22 cellular contexts compared by ENCODE assay signal in genomic region chr15:31843426-31844055, GRCh38. TPM values are rescaled to one million over a fixed set of nuclear protein-coding genes. Genes with fewer than 3 reads are reported as not detected.
A peak's percentile ranks its signal among the peaks of the same experiment; 100 is the strongest.
DNase-seq lines count a peak whose midpoint lies in the region; ATAC-seq and TF ChIP-seq lines count a peak whose summit lies in the region.
"Had no signal": no experiment of that assay in that cellular context is flagged by ENCODE, and none has a peak within 500 bp of the region (broad histone marks: within the 10 kb centered on the region; RNA-seq: fewer than 3 reads in every experiment).

No MANE protein-coding gene starts in this region.

- H3K4me3 ChIP-seq in MM.1S (ENCODE audit: low read length), result no peak overlapping the region
- H3K4me3 ChIP-seq: left lung, MG63, transverse colon had no signal

- H3K27me3 ChIP-seq in layer of hippocampus (ENCODE audit: control insufficient read depth, insufficient read depth, low read length), result no peaks in the 10 kb centered on the region
- H3K27me3 ChIP-seq in MM.1S (replicated peaks; ENCODE audit: insufficient read depth, low read length), result no peaks in the 10 kb centered on the region
- H3K27me3 ChIP-seq: left lung, MG63, transverse colon had no signal

- no peaks in the 10 kb centered on the region for H3K9me3 ChIP-seq in MM.1S (replicated peaks; ENCODE audit: insufficient read depth, low read length)
- H3K9me3 ChIP-seq: left lung, MG63, transverse colon had no signal

- no peaks in the 10 kb centered on the region for H3K9me3 Mint-ChIP-seq in natural killer cell treated with Interleukin-12 subunit alpha and Interleukin-12 subunit beta and Interleukin-15 and Interleukin-18, amount 100 ng/mL, for 72 hours
- H3K9me3 Mint-ChIP-seq: activated B cell treated with CpG ODN at 0.5 μM for 24 hours; CD4-positive, alpha-beta T cell; stimulated activated naive CD8-positive, alpha-beta T cell treated with anti-CD3 and anti-CD28 coated beads, Interleukin-15, Interleukin-2, amounts not matched to agents 100 ng/mL and 50 ng/mL, for 24 hours had no signal

- H3K9ac ChIP-seq in MM.1S (ENCODE audit: low read length), result no peak overlapping the region

- no peaks in the 10 kb centered on the region for H3F3A ChIP-seq in MM.1S (ENCODE audit: insufficient read depth, low read length)

- no peak overlapping the region for H3K27ac Mint-ChIP-seq in natural killer cell treated with Interleukin-12 subunit alpha and Interleukin-12 subunit beta and Interleukin-15 and Interleukin-18, amount 100 ng/mL, for 72 hours
- H3K27ac Mint-ChIP-seq: activated B cell treated with CpG ODN at 0.5 μM for 24 hours; activated naive CD8-positive, alpha-beta T cell; CD4-positive, alpha-beta T cell; naive thymus-derived CD8-positive, alpha-beta T cell; stimulated activated naive CD8-positive, alpha-beta T cell treated with anti-CD3 and anti-CD28 coated beads, Interleukin-15, Interleukin-2, amounts not matched to agents 100 ng/mL and 50 ng/mL, for 24 hours had no signal

- no peaks in the 10 kb centered on the region for H3K4me1 ChIP-seq in MM.1S (ENCODE audit: low read length)
- H3K4me1 ChIP-seq: left lung, transverse colon had no signal

- H3K27me3 Mint-ChIP-seq in natural killer cell treated with Interleukin-12 subunit alpha and Interleukin-12 subunit beta and Interleukin-15 and Interleukin-18, amount 100 ng/mL, for 72 hours, result peaks cover 11 to 19% of the 10 kb centered on the region in 2 donors

- H3K4me2 ChIP-seq in MM.1S (ENCODE audit: low read depth, low read length), result no peak overlapping the region

- no peaks in the 10 kb centered on the region for H3K36me3 ChIP-seq in MM.1S (replicated peaks; ENCODE audit: insufficient read depth, low read length)
- H3K36me3 ChIP-seq: left lung, MG63, transverse colon had no signal

- no peak for ATAC-seq in natural killer cell treated with Interleukin-12 subunit alpha and Interleukin-12 subunit beta and Interleukin-15 and Interleukin-18, amount 100 ng/mL, for 72 hours
- ATAC-seq: HCT116; left lung; naive thymus-derived CD8-positive, alpha-beta T cell; Right ventricle myocardium inferior had no signal

- H3K27ac ChIP-seq in angular gyrus (ENCODE audit: low read depth, low read length) (peak overlapping the region; percentile 94), layer of hippocampus (ENCODE audit: low read depth, low read length) (peak overlapping the region; percentile 96), MM.1S (ENCODE audit: low read length) (no peak overlapping the region)
- H3K27ac ChIP-seq: 22Rv1, left lung, transverse colon had no signal

- peak; percentile 36 for DNase-seq in DMS53 (lab: John Stamatoyannopoulos, UW)
- no peak for DNase-seq in DMS53 treated with DMSO at 0.1 percent for 48 hours (lab: John Stamatoyannopoulos, UW; ENCODE audit: unreplicated experiment)
- DNase-seq in putamen (ENCODE audit: low spot score), result peak; percentile 90
- no peak for DNase-seq in MM.1S
- DNase-seq in HT-29 (ENCODE audit: low spot score), result no peak
- DNase-seq in natural killer cell treated with Interleukin-12 subunit alpha and Interleukin-12 subunit beta and Interleukin-15 and Interleukin-18, amount 100 ng/mL, for 72 hours (ENCODE audit: low spot score), result no peak
- DNase-seq: activated B cell treated with CpG ODN at 0.5 μM for 24 hours; CD4-positive, alpha-beta T cell; left lung; MG63; naive thymus-derived CD8-positive, alpha-beta T cell; NCI-H146; SW 1271; T1000; transverse colon had no signal

- no peaks in the 10 kb centered on the region for H4K20me1 ChIP-seq in MM.1S (ENCODE audit: insufficient read depth, low read length)

- H3K9me2 ChIP-seq in MM.1S (replicated peaks; ENCODE audit: insufficient read depth, low read length), result no peaks in the 10 kb centered on the region

- no peaks in the 10 kb centered on the region for H3K79me2 ChIP-seq in MM.1S (ENCODE audit: low read length)

- TF ChIP-seq CTCF in MM.1S (IDR thresholded peaks at IDR 0.05; ENCODE audit: low read length), result no peak

- no peak overlapping the region for H3K4me3 Mint-ChIP-seq in natural killer cell treated with Interleukin-12 subunit alpha and Interleukin-12 subunit beta and Interleukin-15 and Interleukin-18, amount 100 ng/mL, for 72 hours
- H3K4me3 Mint-ChIP-seq: activated B cell treated with CpG ODN at 0.5 μM for 24 hours; activated naive CD8-positive, alpha-beta T cell; CD4-positive, alpha-beta T cell; naive thymus-derived CD8-positive, alpha-beta T cell; stimulated activated naive CD8-positive, alpha-beta T cell treated with anti-CD3 and anti-CD28 coated beads, Interleukin-15, Interleukin-2, amounts not matched to agents 100 ng/mL and 50 ng/mL, for 24 hours had no signal

- H2AFZ ChIP-seq in MM.1S (ENCODE audit: low read length), result no peak overlapping the region

- no peaks in the 10 kb centered on the region for H3K36me3 Mint-ChIP-seq in natural killer cell treated with Interleukin-12 subunit alpha and Interleukin-12 subunit beta and Interleukin-15 and Interleukin-18, amount 100 ng/mL, for 72 hours
- H3K36me3 Mint-ChIP-seq: activated naive CD8-positive, alpha-beta T cell; naive thymus-derived CD8-positive, alpha-beta T cell had no signal

- H3K4me1 Mint-ChIP-seq in natural killer cell treated with Interleukin-12 subunit alpha and Interleukin-12 subunit beta and Interleukin-15 and Interleukin-18, amount 100 ng/mL, for 72 hours (ENCODE audit: low read depth in 2 of 2), result no peaks in the 10 kb centered on the region
- H3K4me1 Mint-ChIP-seq: activated B cell treated with CpG ODN at 0.5 μM for 24 hours; naive thymus-derived CD8-positive, alpha-beta T cell had no signal

RNA-seq across cellular contexts. Expression of gene OTUD7A, which starts 26.9 kb away (rescaled TPM):
- total RNA-seq in HT-29 (2014; rRNA removed; shearing (Covaris generic)), result 0.10 and 0.31 TPM in 2 replicates
- total RNA-seq in natural killer cell treated with Interleukin-12 subunit alpha and Interleukin-12 subunit beta and Interleukin-15 and Interleukin-18, amount 100 ng/mL, for 72 hours, result 1 to 10 TPM; 1.2 to 1.4 TPM

Comparison
In these comparisons a context has a peak if more than half of its experiments do, and no peak if none do; other contexts are left out.
1. DNase-seq: peak in DMS53 (single experiment) and putamen (single experiment); none in DMS53 treated with DMSO at 0.1 percent for 48 hours (single experiment), MM.1S (single experiment), HT-29 (single experiment) and natural killer cell treated with Interleukin-12 subunit alpha and Interleukin-12 subunit beta and Interleukin-15 and Interleukin-18, amount 100 ng/mL, for 72 hours (single experiment).